ENCODE assay signal across 8 cellular contexts in genomic region chr7:87933605-87933952, GRCh38. TPM values are rescaled to one million over a fixed set of nuclear protein-coding genes. Genes with fewer than 3 reads are reported as not detected.
DNase-seq lines count a peak whose midpoint lies in the region; ATAC-seq and TF ChIP-seq lines count a peak whose summit lies in the region.

No MANE protein-coding gene starts in this region.

- H3K27ac Mint-ChIP-seq in activated CD8-positive, alpha-beta T cell treated with anti-CD3 and anti-CD28 coated beads, Interleukin-2, amount 10 ng/mL, durations not matched to agents 7 days and 5 days = no peak overlapping the region

- POLR2A ChIA-PET in activated CD8-positive, alpha-beta T cell treated with anti-CD3 and anti-CD28 coated beads, Interleukin-2, amount 10 ng/mL, durations not matched to agents 7 days and 5 days (lab: Charles Lee) = interaction anchor here (0.6 to 1.2 kb wide), 3 partner anchors 11 to 157 kb away, joined by 3 to 4 read pairs (median 3); no protein-coding TSS in a partner anchor

- H3K27me3 ChIP-seq in GM06990 (replicated peaks; ENCODE audit: control insufficient read depth, insufficient read depth, low read length) = no peaks in the 10 kb centered on the region
- peaks cover 8 to 18% of the 10 kb centered on the region in 2 donors for H3K27me3 ChIP-seq in left lung
- H3K27me3 ChIP-seq in vagina = no peaks in the 10 kb centered on the region

- peaks cover 36% of the 10 kb centered on the region for H3K27me3 Mint-ChIP-seq in activated CD8-positive, alpha-beta T cell treated with anti-CD3 and anti-CD28 coated beads, Interleukin-2, amount 10 ng/mL, durations not matched to agents 7 days and 5 days (ENCODE audit: low read depth)

- DNase-seq in GM06990 (ENCODE audit: extremely low read depth, insufficient read length) = no peak
- no peak for DNase-seq in activated CD8-positive, alpha-beta T cell treated with anti-CD3 and anti-CD28 coated beads, Interleukin-2, amount 10 ng/mL, durations not matched to agents 7 days and 5 days
- no peak for DNase-seq in left lung
- no peak for DNase-seq in vagina (ENCODE audit: extremely low spot score in 2 of 2)
- no peak for DNase-seq in AG08396 (ENCODE audit: low spot score)
- DNase-seq in NCI-H1930 (lab: John Stamatoyannopoulos, UW) = no peak
- no peak for DNase-seq in sciatic nerve (ENCODE audit: low spot score)

- H3K36me3 Mint-ChIP-seq in activated CD8-positive, alpha-beta T cell treated with anti-CD3 and anti-CD28 coated beads, Interleukin-2, amount 10 ng/mL, durations not matched to agents 7 days and 5 days (ENCODE audit: low read depth) = no peaks in the 10 kb centered on the region

- no peak overlapping the region for H3K27ac ChIP-seq in left lung
- H3K27ac ChIP-seq in vagina = peak overlapping the region; percentile 50

- no peaks in the 10 kb centered on the region for H3K9me3 ChIP-seq in left lung
- H3K9me3 ChIP-seq in vagina = no peaks in the 10 kb centered on the region

- H3K4me3 ChIP-seq in GM06990 (replicated peaks; ENCODE audit: low read depth, low read length) (peak overlapping the region; percentile 92), left lung (peak overlapping the region; percentile 62 to 66), vagina (peak overlapping the region; percentile 70 to 82)

- peak overlapping the region; percentile 88 for H3K4me3 Mint-ChIP-seq in activated CD8-positive, alpha-beta T cell treated with anti-CD3 and anti-CD28 coated beads, Interleukin-2, amount 10 ng/mL, durations not matched to agents 7 days and 5 days

- no peak for TF ChIP-seq POLR2A in vagina (IDR thresholded peaks at IDR 0.05)

- ATAC-seq in HG02678 (IDR thresholded peaks at IDR 0.05; ENCODE audit: unreplicated experiment) (peak; percentile 23), left lung (no peak), sciatic nerve (no peak)
- no peak for ATAC-seq in activated CD8-positive, alpha-beta T cell treated with anti-CD3 and anti-CD28 coated beads, Interleukin-2, amount 10 ng/mL, durations not matched to agents 7 days and 5 days

- TF ChIP-seq CTCF in GM06990 (IDR thresholded peaks at IDR 0.05; ENCODE audit: insufficient read depth, low read length, poor library complexity, severe bottlenecking) (no peak), left lung (IDR thresholded peaks at IDR 0.05) (no peak), vagina (IDR thresholded peaks at IDR 0.05) (no peak)

- no peaks in the 10 kb centered on the region for H3K9me3 Mint-ChIP-seq in activated CD8-positive, alpha-beta T cell treated with anti-CD3 and anti-CD28 coated beads, Interleukin-2, amount 10 ng/mL, durations not matched to agents 7 days and 5 days (ENCODE audit: insufficient read depth)

- intact Hi-C loops in left lung (cut with DNase I) (no loop called here), vagina (cut with DNase I) (no loop called here), sciatic nerve (cut with DNase I) (no loop called here)

- CTCF ChIA-PET in activated CD8-positive, alpha-beta T cell treated with anti-CD3 and anti-CD28 coated beads, Interleukin-2, amount 10 ng/mL, durations not matched to agents 7 days and 5 days (lab: Charles Lee) = interaction anchor here (0.8 to 1.3 kb wide), 5 partner anchors 13 to 291 kb away, joined by 3 to 5 read pairs (median 3); no protein-coding TSS in a partner anchor

- H3K36me3 ChIP-seq in GM06990 (ENCODE audit: control insufficient read depth, insufficient read depth, low read length) (no peaks in the 10 kb centered on the region), left lung (no peaks in the 10 kb centered on the region), vagina (no peaks in the 10 kb centered on the region)

- H3K4me1 ChIP-seq in left lung (peaks cover 6 to 19% of the 10 kb centered on the region in 2 donors), vagina (peaks cover 8% of the 10 kb centered on the region)

- H3K4me1 Mint-ChIP-seq in activated CD8-positive, alpha-beta T cell treated with anti-CD3 and anti-CD28 coated beads, Interleukin-2, amount 10 ng/mL, durations not matched to agents 7 days and 5 days (ENCODE audit: low read depth) = peaks cover 15% of the 10 kb centered on the region

RNA-seq across cellular contexts. Expression of gene ADAM22, which starts 0.5 kb away (rescaled TPM):
- total RNA-seq in activated CD8-positive, alpha-beta T cell treated with anti-CD3 and anti-CD28 coated beads, Interleukin-2, amount 10 ng/mL, durations not matched to agents 7 days and 5 days = 1 to 10 TPM; 2.2 to 3.1 TPM
- total RNA-seq in left lung (1 to 10 TPM; 2.6 to 3.5 TPM), vagina (6.1 TPM), sciatic nerve (8.5 TPM)

RNA-seq across cellular contexts. Expression of gene DBF4, which starts 57.3 kb away (rescaled TPM):
- total RNA-seq in activated CD8-positive, alpha-beta T cell treated with anti-CD3 and anti-CD28 coated beads, Interleukin-2, amount 10 ng/mL, durations not matched to agents 7 days and 5 days = 10 to 100 TPM; 82.6 to 85.9 TPM
- total RNA-seq in left lung (10 to 100 TPM in 1 of 2 donors, 1 to 10 TPM in 1; 10.0 to 14.1 TPM), vagina (8.3 TPM), sciatic nerve (9.2 TPM)

RNA-seq across cellular contexts. Expression of gene SLC25A40, which starts 57.4 kb away (rescaled TPM):
- total RNA-seq in activated CD8-positive, alpha-beta T cell treated with anti-CD3 and anti-CD28 coated beads, Interleukin-2, amount 10 ng/mL, durations not matched to agents 7 days and 5 days = 10 to 100 TPM; 49.1 to 52.4 TPM
- total RNA-seq in left lung (10 to 100 TPM; 23.1 to 35.4 TPM), vagina (30.0 TPM), sciatic nerve (29.9 TPM)
